In the genomic region with DNA sequence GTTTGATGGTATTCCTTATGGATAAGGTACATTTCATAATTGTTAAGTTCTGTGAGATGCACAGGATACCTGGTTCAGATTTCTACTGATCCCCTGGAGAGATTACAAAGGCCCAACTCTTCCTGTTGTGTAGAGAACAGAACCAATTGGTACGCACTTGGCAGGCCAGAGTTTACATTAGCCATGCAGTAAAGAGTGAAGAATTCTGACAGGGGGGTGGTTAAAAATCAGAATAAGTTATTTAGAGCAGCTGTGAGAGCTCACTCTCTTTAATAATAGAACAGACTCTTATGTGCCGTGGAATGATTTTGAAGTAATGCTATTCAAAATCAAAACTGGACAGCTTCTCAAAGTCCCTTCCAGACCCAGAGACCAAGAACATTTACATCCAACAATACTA, we compare ENCODE assay signal across 14 cellular contexts. TPM values are rescaled to one million over a fixed set of nuclear protein-coding genes. Genes with fewer than 3 reads are reported as not detected.
DNase-seq lines count a peak whose midpoint lies in the region; ATAC-seq, FAIRE-seq and TF ChIP-seq lines count a peak whose summit lies in the region.
"Had no signal": no experiment of that assay in that cellular context is flagged by ENCODE, and none has a peak within 500 bp of the region (broad histone marks: within the 10 kb centered on the region; RNA-seq: fewer than 3 reads in every experiment).

No MANE protein-coding gene starts in this region.

- in situ Hi-C loops in GM12878 (cut with MboI) = no loop called here

- H3K27me3 Mint-ChIP-seq in CD14-positive monocyte (ENCODE audit: low read depth in 3 of 3) = peaks cover 0 to 5% (median 0%) of the 10 kb centered on the region in 3 donors
- H3K27me3 Mint-ChIP-seq in nephron (ENCODE audit: low read depth) = no peaks in the 10 kb centered on the region

- H3K79me2 ChIP-seq in GM12878 (ENCODE audit: control insufficient read depth, insufficient read depth, low read length) = peaks cover 94% of the 10 kb centered on the region

- H2AFZ ChIP-seq in GM12878 (ENCODE audit: control insufficient read depth, low read depth, low read length) = no peak overlapping the region

- DNase-seq in CD14-positive monocyte (ENCODE audit: low spot score) = no peak
- DNase-seq in GM12878 (ENCODE audit: low read depth, low spot score) = no peak
- DNase-seq in NCI-H2029 treated with DMSO at 0.1 percent for 48 hours (lab: John Stamatoyannopoulos, UW) = no peak
- DNase-seq in COLO829 (ENCODE audit: low spot score) = no peak
- DNase-seq: EL; left lung; NCI-H1105 treated with DMSO at 0.1 percent for 48 hours; stimulated activated CD4-positive, alpha-beta T cell treated with anti-CD3 and anti-CD28 coated beads, Interleukin-2, amount 100 ng/mL, for 48 hours had no signal

- peaks cover 23% of the 10 kb centered on the region for H3K4me1 ChIP-seq in HEK293 (ENCODE audit: control insufficient read depth, insufficient read depth, low read length)
- H3K4me1 ChIP-seq in GM12878 (ENCODE audit: control insufficient read depth, insufficient read depth, low read length) = peaks cover 23% of the 10 kb centered on the region

- CTCF ChIA-PET in HEK293 (lab: Yijun Ruan, JAX) = interaction anchor here (1.2 kb wide), 1 partner anchor 31 kb away, joined by 3 read pairs; no protein-coding TSS in a partner anchor
- CTCF ChIA-PET in GM12878 (lab: Yijun Ruan, JAX) = interaction anchor here (0.6 to 3.3 kb wide), 4 partner anchors 10 to 127 kb away, joined by 3 to 16 read pairs (median 9); no protein-coding TSS in a partner anchor

- WGBS in GM12878 (ENCODE audit: insufficient coverage, insufficient replicate concordance, low lambda C conversion rate, missing lambda C conversion rate) = 32% methylated on average over 2 of the region's 2 CpGs

- H3K27me3 ChIP-seq in GM12878 (replicated peaks in 1 of 2; ENCODE audit: control insufficient read depth in 2 of 2, insufficient read depth in 2 of 2, low read length in 1 of 2) = no peaks in the 10 kb centered on the region
- H3K27me3 ChIP-seq: left lung, vagina had no signal

- TF ChIP-seq POLR2A in GM12878 (IDR thresholded peaks at IDR 0.05; ENCODE audit: low read depth, low read length) = no peak

- TF ChIP-seq EP300 in GM12878 (IDR thresholded peaks at IDR 0.05; ENCODE audit: borderline replicate concordance in 1 of 2, control insufficient read depth in 1 of 2, low read depth in 2 of 2, low read length in 2 of 2) = no peak

- no peak overlapping the region for H3K27ac ChIP-seq in HEK293 (ENCODE audit: extremely low read depth, low read depth, low read length)
- peak overlapping the region; percentile 87 for H3K27ac ChIP-seq in GM12878 (ENCODE audit: control insufficient read depth, insufficient read depth)

- H3K9me3 Mint-ChIP-seq in CD14-positive monocyte (no peaks in the 10 kb centered on the region), nephron (no peaks in the 10 kb centered on the region)
- H3K9me3 Mint-ChIP-seq: activated T-helper 1 cell treated with anti-CD3 and anti-CD28 coated beads, Interleukin-12 subunit alpha, Interleukin-12 subunit beta, Interleukin-2, Interleukin-4 antibody, amounts not matched to agents 30 ng/mL and 10 ng/mL and 1 ng/mL, durations not matched to agents 14 hours and 24 hours and 36 hours had no signal

- H3K36me3 ChIP-seq in HEK293 (ENCODE audit: control insufficient read depth in 2 of 2, insufficient read depth in 1 of 2, low read length in 2 of 2) = no peaks in the 10 kb centered on the region
- no peaks in the 10 kb centered on the region for H3K36me3 ChIP-seq in GM12878 (ENCODE audit: control insufficient read depth in 2 of 2, insufficient read depth in 2 of 2, low read length in 1 of 2)
- H3K36me3 ChIP-seq: left lung, vagina had no signal

- RAD21 ChIA-PET in GM12878 (lab: Charles Lee; ENCODE audit: unreplicated experiment) = interaction anchor here (1.2 to 3.2 kb wide), 4 partner anchors 11 to 68 kb away, joined by 5 to 12 read pairs (median 10); no protein-coding TSS in a partner anchor

- SMC1A ChIA-PET in GM12878 (lab: Charles Lee; ENCODE audit: uncharacterized antibody, unreplicated experiment) = interaction anchor here (0.9 to 3.5 kb wide), 8 partner anchors 16 to 70 kb away, joined by 3 to 20 read pairs (median 6); no protein-coding TSS in a partner anchor

- H3K4me3 ChIP-seq in HEK293 (ENCODE audit: low read depth, low read length) (no peak overlapping the region), GM12878 (peak overlapping the region; percentile 46; the same call in 1 of the 2 replicates)

- H3K4me2 ChIP-seq in GM12878 (ENCODE audit: control insufficient read depth, insufficient read depth) = peak overlapping the region; percentile 97

- BruUV-seq in GM12878 (replicated peaks; lab: Mats Ljungman, UMichigan) = no TSS peak

- ATAC-seq in GM12878 = no peak
- ATAC-seq in GM18502 (IDR thresholded peaks at IDR 0.05; ENCODE audit: poor library complexity, unreplicated experiment) = no peak
- ATAC-seq in GM18858 (IDR thresholded peaks at IDR 0.05; ENCODE audit: unreplicated experiment) = no peak
- ATAC-seq: left lung had no signal

- no peak for FAIRE-seq in GM12878 (lab: Jason Lieb, UNC)

- H3K36me3 Mint-ChIP-seq in CD14-positive monocyte (peaks cover 10 to 14% of the 10 kb centered on the region in 2 donors), nephron (ENCODE audit: low read depth) (no peaks in the 10 kb centered on the region)

- H3K4me1 Mint-ChIP-seq in CD14-positive monocyte (peaks cover 67% of the 10 kb centered on the region), nephron (peaks cover 57% of the 10 kb centered on the region)

- no peak for TF ChIP-seq RAD21 in GM12878 (IDR thresholded peaks at IDR 0.05; ENCODE audit: insufficient read depth, low read depth, low read length)

- TF ChIP-seq CTCF in CD14-positive monocyte (IDR thresholded peaks at IDR 0.05) (no peak), HEK293 (tag by site-specific recombination; IDR thresholded peaks at IDR 0.05) (no peak), GM12878 (IDR thresholded peaks at IDR 0.05 in 2 of 3, conservative IDR thresholded peaks at IDR 0.05 in 1 of 3; ENCODE audit: control insufficient read depth in 2 of 3, extremely low read depth in 1 of 3, insufficient read depth in 1 of 3, low read depth in 3 of 3, low read length in 3 of 3) (no peak), nephron (IDR thresholded peaks at IDR 0.05; ENCODE audit: unreplicated experiment in 3 of 3) (no peak)

- intact Hi-C loops in CD14-positive monocyte (cut with micrococcal nuclease) = loop anchor here in 1 of 2 donors (10.0 kb wide), 1 partner anchor 64 kb away; no protein-coding TSS in a partner anchor
- intact Hi-C loops in GM12878 (cut with micrococcal nuclease; ENCODE audit: unreplicated experiment) = loop anchor here (5.0 to 10.0 kb wide), 2 partner anchors 46 to 1354 kb away; no protein-coding TSS in a partner anchor

- POLR2A ChIA-PET in HEK293 (lab: Yijun Ruan, JAX) = no interaction called here
- POLR2A ChIA-PET in GM12878 (lab: Charles Lee) = interaction anchor here (0.6 to 0.8 kb wide), 2 partner anchors 16 to 83 kb away, joined by 3 to 6 read pairs; no protein-coding TSS in a partner anchor

- H4K20me1 ChIP-seq in GM12878 (ENCODE audit: control insufficient read depth, insufficient read depth) = no peaks in the 10 kb centered on the region

- H3K9ac ChIP-seq in GM12878 (ENCODE audit: control insufficient read depth, insufficient read depth, low read length) = no peak overlapping the region

- no peaks in the 10 kb centered on the region for H3K9me3 ChIP-seq in HEK293 (ENCODE audit: control insufficient read depth, insufficient read depth, low read depth, low read length)
- H3K9me3 ChIP-seq in GM12878 (replicated peaks; ENCODE audit: control insufficient read depth, insufficient read depth, low read length) = no peaks in the 10 kb centered on the region
- H3K9me3 ChIP-seq: left lung, vagina had no signal

- H3K4me3 Mint-ChIP-seq in CD14-positive monocyte (peak overlapping the region in 1 of 2 donors; percentile 49), nephron (peak overlapping the region; percentile 33 to 63 (median 50))
- H3K4me3 Mint-ChIP-seq: activated T-helper 1 cell treated with anti-CD3 and anti-CD28 coated beads, Interleukin-12 subunit alpha, Interleukin-12 subunit beta, Interleukin-2, Interleukin-4 antibody, amounts not matched to agents 30 ng/mL and 10 ng/mL and 1 ng/mL, durations not matched to agents 14 hours and 24 hours and 36 hours had no signal

- H3K27ac Mint-ChIP-seq in CD14-positive monocyte (peak overlapping the region in 5 of 7 donors; percentile 1 to 66 (median 21)), nephron (peak overlapping the region; percentile 72 to 91 (median 82))
- H3K27ac Mint-ChIP-seq: activated T-helper 1 cell treated with anti-CD3 and anti-CD28 coated beads, Interleukin-12 subunit alpha, Interleukin-12 subunit beta, Interleukin-2, Interleukin-4 antibody, amounts not matched to agents 30 ng/mL and 10 ng/mL and 1 ng/mL, durations not matched to agents 14 hours and 24 hours and 36 hours had no signal

TF ChIP-seq in HEK293, 187 proteins besides CTCF, POLR2A, EP300 and RAD21 (continues in another document):
- TF ChIP-seq SP2 (tag by site-specific recombination; IDR thresholded peaks at IDR 0.05) = no peak
- TF ChIP-seq ZNF600 (tag by site-specific recombination; IDR thresholded peaks at IDR 0.05) = 0 out of 2 replicates have a peak, but pooled peaks have one; percentile 56
- TF ChIP-seq ZNF621 (tag by site-specific recombination; IDR thresholded peaks at IDR 0.05) = no peak

TF ChIP-seq in GM12878, 131 proteins besides CTCF, POLR2A, EP300 and RAD21 (continues in another document):
- TF ChIP-seq CBX3 (IDR thresholded peaks at IDR 0.05; ENCODE audit: borderline replicate concordance, low read depth) = no peak
- no peak for TF ChIP-seq FOXK2 (IDR thresholded peaks at IDR 0.05)

RNA-seq across cellular contexts. Expression of gene USP24, which starts 4.2 kb away (rescaled TPM):
- polyA plus RNA-seq in CD14-positive monocyte (1 to 10 TPM; 1.1 to 2.1 TPM), GM12878 (2011; rRNA removed) (22.7 and 24.2 TPM in 2 replicates), GM12878 (2014; fragmentation: Illumina TruSeq; extraction: Trizol) (31.0 and 37.2 TPM in 2 replicates), GM12878 (2014; fragmentation: Nextera tagmentation; extraction: Ambion mirVana) (1 to 10 TPM; 4.6 to 6.4 TPM), GM12878 (2014; rRNA removed) (22.9 and 27.8 TPM in 2 replicates), GM12878 (2016; fragmentation: Nextera tagmentation; extraction: Ambion mirVana) (1 to 10 TPM; 8.4 to 9.6 TPM)
- total RNA-seq in GM12878 (2013; cell fraction: nucleolus; rRNA removed) = 162 TPM in 2 replicates
- total RNA-seq in GM12878 (2014; rRNA removed) (28.7 and 34.1 TPM in 2 replicates), GM12878 (2014; rRNA removed; fragmentation: Illumina TruSeq; extraction: Trizol) (36.5 and 42.7 TPM in 2 replicates), GM12878 (2021) (26.8 and 32.1 TPM in 2 replicates)
- 15.9 TPM for polyA plus RNA-seq in GM12878 (2011; ENCODE audit: low read depth)
- polyA plus RNA-seq in GM12878 (2011; cell fraction: cytosol; rRNA removed) = 14.3 and 19.6 TPM in 2 replicates
- polyA plus RNA-seq in GM12878 (2011; cell fraction: nucleus; rRNA removed) = 32.8 and 35.9 TPM in 2 replicates
- 17.2 and 18.5 TPM in 2 replicates for polyA plus RNA-seq in GM12878 (2012)
- 64.6 and 80.2 TPM in 2 replicates for polyA minus RNA-seq in GM12878 (2011; rRNA and poly(A)+ RNA removed)
- 22.3 and 27.1 TPM in 2 replicates for polyA minus RNA-seq in GM12878 (2011; cell fraction: cytosol; rRNA and poly(A)+ RNA removed)
- 49.0 and 65.9 TPM in 2 replicates for polyA minus RNA-seq in GM12878 (2011; cell fraction: nucleus; rRNA and poly(A)+ RNA removed)
